Comparison of ENCODE assay signal across 19 cellular contexts in the genomic region with DNA sequence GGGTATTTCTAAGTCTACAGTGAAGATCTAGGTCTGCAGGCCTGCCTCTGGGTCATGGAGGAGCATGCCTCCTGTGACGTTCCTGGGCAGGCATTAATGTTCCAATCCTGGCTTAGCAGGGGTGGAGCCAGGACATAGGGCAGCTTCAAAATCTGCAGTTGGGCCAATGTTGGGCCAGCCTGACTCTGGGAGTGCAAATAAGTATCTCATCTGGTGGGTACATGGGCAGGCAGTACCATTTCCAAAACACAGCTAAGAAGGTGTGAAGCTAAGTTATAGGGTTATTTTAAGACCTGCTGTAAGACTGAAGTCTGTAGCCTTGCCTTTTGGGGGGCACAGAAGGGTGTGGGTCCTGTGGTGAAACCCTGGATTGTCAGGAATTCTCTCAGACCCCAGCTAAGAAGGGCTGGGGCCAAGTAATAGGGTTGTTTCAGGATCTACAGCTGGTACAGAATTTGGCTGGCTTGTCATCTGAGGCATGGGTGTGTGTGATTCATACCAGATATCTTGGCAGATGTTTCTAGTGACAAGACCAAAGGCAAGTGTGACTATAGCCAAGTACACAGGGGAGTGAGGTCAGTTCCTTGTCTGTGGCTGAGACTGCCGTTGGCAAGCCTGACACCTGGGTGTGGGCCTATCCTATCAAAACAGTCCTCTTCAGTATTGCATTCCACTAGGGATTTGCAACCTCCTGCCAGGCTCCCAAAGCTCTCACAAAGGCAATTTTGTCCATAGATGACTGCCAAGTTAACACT.
DNase-seq lines count a peak whose midpoint lies in the region; ATAC-seq and TF ChIP-seq lines count a peak whose summit lies in the region.
"Had no signal": no experiment of that assay in that cellular context is flagged by ENCODE, and none has a peak within 500 bp of the region (broad histone marks: within the 10 kb centered on the region; RNA-seq: fewer than 3 reads in every experiment).

No MANE protein-coding gene starts in this region.

- CTCF ChIA-PET in activated CD8-positive, alpha-beta T cell treated with anti-CD3 and anti-CD28 coated beads, Interleukin-2, amount 10 ng/mL, durations not matched to agents 7 days and 5 days (lab: Charles Lee) = no interaction called here

- peaks cover 13% of the 10 kb centered on the region for H3K36me3 Mint-ChIP-seq in activated CD8-positive, alpha-beta T cell treated with anti-CD3 and anti-CD28 coated beads, Interleukin-2, amount 10 ng/mL, durations not matched to agents 7 days and 5 days (ENCODE audit: low read depth)

- H3K4me1 ChIP-seq in esophagus squamous epithelium = no peaks in the 10 kb centered on the region
- H3K4me1 ChIP-seq: psoas muscle, SJSA1, tibial nerve had no signal

- no peaks in the 10 kb centered on the region for H3K27me3 ChIP-seq in esophagus squamous epithelium
- H3K27me3 ChIP-seq: cardiac muscle cell, hepatocyte, SJSA1, tibial nerve had no signal

- H3K27me3 Mint-ChIP-seq in activated CD8-positive, alpha-beta T cell treated with anti-CD3 and anti-CD28 coated beads, Interleukin-2, amount 10 ng/mL, durations not matched to agents 7 days and 5 days (ENCODE audit: low read depth) = no peaks in the 10 kb centered on the region
- H3K27me3 Mint-ChIP-seq: activated CD8-positive, alpha-beta memory T cell treated with anti-CD3 and anti-CD28 coated beads, Interleukin-2, amount 10 ng/mL, durations not matched to agents 7 days and 5 days; activated naive CD4-positive, alpha-beta T cell treated with anti-CD3 and anti-CD28 coated beads, Interleukin-2, amount 10 ng/mL, durations not matched to agents 7 days and 5 days had no signal

- intact Hi-C loops in esophagus squamous epithelium (cut with DNase I) = no loop called here

- H3K4me3 ChIP-seq in cardiac fibroblast (replicated peaks in 1 of 2; ENCODE audit: low read depth in 2 of 2, low read length in 2 of 2) = no peak overlapping the region
- H3K4me3 ChIP-seq in esophagus squamous epithelium = no peak overlapping the region
- H3K4me3 ChIP-seq: cardiac muscle cell, hepatocyte, psoas muscle, SJSA1, tibial nerve had no signal

- no peak for TF ChIP-seq POLR2A in esophagus squamous epithelium (IDR thresholded peaks at IDR 0.05)

- no peak overlapping the region for H3K4me3 Mint-ChIP-seq in activated CD8-positive, alpha-beta T cell treated with anti-CD3 and anti-CD28 coated beads, Interleukin-2, amount 10 ng/mL, durations not matched to agents 7 days and 5 days
- H3K4me3 Mint-ChIP-seq: activated CD8-positive, alpha-beta memory T cell treated with anti-CD3 and anti-CD28 coated beads, Interleukin-2, amount 10 ng/mL, durations not matched to agents 7 days and 5 days; activated naive CD4-positive, alpha-beta T cell treated with anti-CD3 and anti-CD28 coated beads, Interleukin-2, amount 10 ng/mL, durations not matched to agents 7 days and 5 days; natural killer cell had no signal

- POLR2A ChIA-PET in activated CD8-positive, alpha-beta T cell treated with anti-CD3 and anti-CD28 coated beads, Interleukin-2, amount 10 ng/mL, durations not matched to agents 7 days and 5 days (lab: Charles Lee) = no interaction called here

- ATAC-seq in activated CD8-positive, alpha-beta T cell treated with anti-CD3 and anti-CD28 coated beads, Interleukin-2, amount 10 ng/mL, durations not matched to agents 7 days and 5 days = no peak
- ATAC-seq in GM19324 (IDR thresholded peaks at IDR 0.05; ENCODE audit: low FRiP score, unreplicated experiment) (no peak), HG02623 (IDR thresholded peaks at IDR 0.05; ENCODE audit: unreplicated experiment) (no peak)
- ATAC-seq: activated CD8-positive, alpha-beta memory T cell treated with anti-CD3 and anti-CD28 coated beads, Interleukin-2, amount 10 ng/mL, durations not matched to agents 7 days and 5 days; natural killer cell had no signal

- H3K27ac Mint-ChIP-seq in activated CD8-positive, alpha-beta T cell treated with anti-CD3 and anti-CD28 coated beads, Interleukin-2, amount 10 ng/mL, durations not matched to agents 7 days and 5 days = no peak overlapping the region
- H3K27ac Mint-ChIP-seq: natural killer cell had no signal

- H3K9me3 ChIP-seq in esophagus squamous epithelium = no peaks in the 10 kb centered on the region
- H3K9me3 ChIP-seq: SJSA1 had no signal

- no peak overlapping the region for H3K27ac ChIP-seq in esophagus squamous epithelium
- H3K27ac ChIP-seq: cardiac muscle cell, hepatocyte, psoas muscle, SJSA1, tibial nerve, VCaP had no signal

- H3K36me3 ChIP-seq in esophagus squamous epithelium = no peaks in the 10 kb centered on the region
- H3K36me3 ChIP-seq: cardiac muscle cell, SJSA1, tibial nerve had no signal

- TF ChIP-seq CTCF in cardiac fibroblast (IDR thresholded peaks at IDR 0.05; ENCODE audit: low read depth, low read length) = no peak
- TF ChIP-seq CTCF in esophagus squamous epithelium (IDR thresholded peaks at IDR 0.05) = no peak

- whole genome bisulfite sequencing in esophagus squamous epithelium, 2 donors = 44 to 68% methylated on average over 1 to 2 of the region's 2 CpGs

- DNase-seq in H4 (ENCODE audit: low spot score) (peak; percentile 11), NCI-H446 (lab: John Stamatoyannopoulos, UW) (peak; percentile 18 to 84), cardiac fibroblast (ENCODE audit: low read depth in 2 of 2) (peak; percentile 36 to 46), kidney tubule cell (ENCODE audit: low spot score) (peak; percentile 24), esophagus squamous epithelium (lab: John Stamatoyannopoulos, UW) (no peak)
- DNase-seq in activated CD8-positive, alpha-beta T cell treated with anti-CD3 and anti-CD28 coated beads, Interleukin-2, amount 10 ng/mL, durations not matched to agents 7 days and 5 days = no peak
- DNase-seq: activated CD8-positive, alpha-beta memory T cell treated with anti-CD3 and anti-CD28 coated beads, Interleukin-2, amount 10 ng/mL, durations not matched to agents 7 days and 5 days; activated naive CD4-positive, alpha-beta T cell treated with anti-CD3 and anti-CD28 coated beads, Interleukin-2, amount 10 ng/mL, durations not matched to agents 7 days and 5 days; DND-41; effector memory CD4-positive, alpha-beta T cell; natural killer cell; psoas muscle had no signal

- peaks cover 13% of the 10 kb centered on the region for H3K9me3 Mint-ChIP-seq in activated CD8-positive, alpha-beta T cell treated with anti-CD3 and anti-CD28 coated beads, Interleukin-2, amount 10 ng/mL, durations not matched to agents 7 days and 5 days (ENCODE audit: insufficient read depth)

- H3K4me1 Mint-ChIP-seq in activated CD8-positive, alpha-beta T cell treated with anti-CD3 and anti-CD28 coated beads, Interleukin-2, amount 10 ng/mL, durations not matched to agents 7 days and 5 days (ENCODE audit: low read depth) = peaks cover 6% of the 10 kb centered on the region
- H3K4me1 Mint-ChIP-seq: activated naive CD4-positive, alpha-beta T cell treated with anti-CD3 and anti-CD28 coated beads, Interleukin-2, amount 10 ng/mL, durations not matched to agents 7 days and 5 days had no signal

Comparison
In these comparisons a context has a peak if more than half of its experiments do, and no peak if none do; other contexts are left out.
1. DNase-seq: peak in H4 (single experiment), NCI-H446 (2 of 2), cardiac fibroblast (2 of 2) and kidney tubule cell (single experiment); none in activated CD8-positive, alpha-beta T cell treated with anti-CD3 and anti-CD28 coated beads, Interleukin-2, amount 10 ng/mL, durations not matched to agents 7 days and 5 days (single experiment) and esophagus squamous epithelium (single experiment).